In the genomic region with DNA sequence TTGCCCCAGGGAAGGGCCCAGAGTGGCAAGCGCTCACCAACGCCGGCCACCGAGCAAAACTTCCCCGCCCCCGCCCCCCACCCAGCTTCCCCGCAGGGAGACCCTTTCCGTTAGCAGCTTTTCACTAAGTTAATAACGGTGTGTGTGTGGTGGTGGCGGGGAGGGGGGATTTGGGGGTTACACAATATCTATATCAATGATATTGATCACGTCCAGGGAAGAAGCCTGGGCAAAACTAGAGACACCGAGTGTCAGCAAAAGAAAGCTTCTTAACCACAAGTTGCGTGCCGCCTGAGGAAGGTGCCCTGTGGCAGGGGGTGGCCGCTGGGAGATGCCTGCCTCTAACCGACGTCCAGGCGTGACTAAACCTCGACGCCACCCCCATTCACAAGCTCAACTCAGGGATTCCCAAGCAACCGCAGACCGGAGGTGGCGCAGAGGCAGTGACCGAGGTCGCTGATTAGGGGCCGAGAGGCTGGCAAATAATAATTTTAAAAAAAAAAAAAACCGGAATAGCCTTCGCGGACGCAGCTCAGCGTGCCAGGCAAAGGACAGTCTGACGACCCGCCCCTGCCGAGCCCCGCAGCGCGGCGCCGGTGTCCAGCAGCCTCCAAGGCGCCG, we compare ENCODE assay signal across 9 cellular contexts.
DNase-seq lines count a peak whose midpoint lies in the region; ATAC-seq and TF ChIP-seq lines count a peak whose summit lies in the region.
"Had no signal": no experiment of that assay in that cellular context is flagged by ENCODE, and none has a peak within 500 bp of the region (broad histone marks: within the 10 kb centered on the region; RNA-seq: fewer than 3 reads in every experiment).

No MANE protein-coding gene starts in this region.

- H3K4me3 ChIP-seq in IMR-90 (ENCODE audit: insufficient read depth, low read depth, low read length) (peak overlapping the region; percentile 58), tibial nerve (peak overlapping the region; percentile 31 to 53 (median 42))

- TF ChIP-seq EP300 in tibial nerve (IDR thresholded peaks at IDR 0.05), result no peak

- H3K4me2 ChIP-seq in IMR-90 (ENCODE audit: low read depth, low read length), result peak overlapping the region; percentile 60

- ATAC-seq in GM21619 (IDR thresholded peaks at IDR 0.05; ENCODE audit: unreplicated experiment) (peak; percentile 28), IMR-90 (ENCODE audit: low read depth) (peak; percentile 33; the same call in 1 of the 2 replicates), activated B cell treated with CpG ODN at 0.5 μM for 24 hours (ENCODE audit: low read depth) (no peak)

- TF ChIP-seq POLR2A in IMR-90 (IDR thresholded peaks at IDR 0.05; ENCODE audit: low read depth, low read length), result no peak
- no peak for TF ChIP-seq POLR2A in tibial nerve (IDR thresholded peaks at IDR 0.05)

- H3K9ac ChIP-seq in IMR-90 (ENCODE audit: low read depth, low read length), result no peak overlapping the region

- H3K56ac ChIP-seq in IMR-90 (ENCODE audit: extremely low read depth, insufficient read depth, low read length), result no peak overlapping the region

- POLR2A ChIA-PET in IMR-90 (lab: Charles Lee; ENCODE audit: unreplicated experiment) (no interaction called here), activated B cell treated with CpG ODN at 0.5 μM for 24 hours (lab: Charles Lee) (interaction anchor here (0.7 kb wide), 1 partner anchor 15 kb away, joined by 6 read pairs; no protein-coding TSS in a partner anchor)

- peak overlapping the region; percentile 60 for H3K4me3 Mint-ChIP-seq in activated B cell treated with CpG ODN at 0.5 μM for 24 hours

- H3K14ac ChIP-seq in IMR-90 (replicated peaks; ENCODE audit: low read depth, low read length), result no peak overlapping the region

- H2AFZ ChIP-seq in IMR-90 (replicated peaks; ENCODE audit: low read length, poor library complexity), result peak overlapping the region; percentile 80

- TF ChIP-seq RAD21 in IMR-90 (IDR thresholded peaks at IDR 0.05; ENCODE audit: low read length), result no peak

- H4K5ac ChIP-seq in IMR-90 (ENCODE audit: low read depth, low read length), result no peak overlapping the region

- H3K79me1 ChIP-seq in IMR-90 (ENCODE audit: low read depth in 1 of 2, low read length in 2 of 2), result no peaks in the 10 kb centered on the region

- DNase-seq in NCI-H187 (lab: John Stamatoyannopoulos, UW) (peak; percentile 68 to 71), NCI-H187 treated with DMSO at 0.1 percent for 48 hours (lab: John Stamatoyannopoulos, UW) (no peak), IMR-90 (peak; percentile 13), activated B cell treated with CpG ODN at 0.5 μM for 24 hours (no peak), iPS-NIHi11 (ENCODE audit: low spot score) (peak; percentile 61), tibial nerve (ENCODE audit: low spot score in 2 of 2) (no peak), NCI-H1436 treated with DMSO at 0.1 percent for 48 hours (lab: John Stamatoyannopoulos, UW) (no peak)

- H2AK9ac ChIP-seq in IMR-90 (replicated peaks; ENCODE audit: low read depth, low read length, poor library complexity), result no peak overlapping the region

- no peak overlapping the region for H2BK5ac ChIP-seq in IMR-90 (ENCODE audit: low read depth, low read length, poor library complexity, severe bottlenecking)

- CTCF ChIA-PET in IMR-90 (lab: Yijun Ruan, JAX) (interaction anchor here (1.1 kb wide), 1 partner anchor 19 kb away, joined by 3 read pairs; no protein-coding TSS in a partner anchor), activated B cell treated with CpG ODN at 0.5 μM for 24 hours (lab: Charles Lee) (interaction anchor here (1.8 to 2.3 kb wide), 2 partner anchors 20 to 31 kb away, joined by 7 to 10 read pairs; no protein-coding TSS in a partner anchor)

- H2BK20ac ChIP-seq in IMR-90 (ENCODE audit: low read depth, low read length), result no peak overlapping the region

- H3K9me3 Mint-ChIP-seq in activated B cell treated with CpG ODN at 0.5 μM for 24 hours, result peaks cover 11% of the 10 kb centered on the region

- H3K27ac Mint-ChIP-seq in activated B cell treated with CpG ODN at 0.5 μM for 24 hours, result no peak overlapping the region
- H3K27ac Mint-ChIP-seq: CD4-positive, alpha-beta T cell had no signal

- no peak overlapping the region for H2AK5ac ChIP-seq in IMR-90 (ENCODE audit: low read depth, low read length)

- H3K4me1 ChIP-seq in IMR-90 (ENCODE audit: control insufficient read depth, insufficient read depth, low read length) (peaks cover 2% of the 10 kb centered on the region; the same call in 1 of the 2 replicates), tibial nerve (peaks cover 0 to 38% (median 7%) of the 10 kb centered on the region in 4 donors)

- no peak overlapping the region for H3K27ac ChIP-seq in IMR-90 (ENCODE audit: insufficient read depth, low read length)
- peak overlapping the region; percentile 55 to 83 (median 73) for H3K27ac ChIP-seq in tibial nerve

- peaks cover 17% of the 10 kb centered on the region for H3K4me1 Mint-ChIP-seq in activated B cell treated with CpG ODN at 0.5 μM for 24 hours

- dilution Hi-C loops in IMR-90 (cut with HindIII; ENCODE audit: low sequenced_read_pairs, unreplicated experiment), result no loop called here

- H3K27me3 ChIP-seq in IMR-90 (ENCODE audit: control insufficient read depth, insufficient read depth, low read length) (peaks cover 35% of the 10 kb centered on the region), tibial nerve (peaks cover 0 to 65% of the 10 kb centered on the region in 2 donors)

- no peaks in the 10 kb centered on the region for H3K36me3 ChIP-seq in IMR-90 (ENCODE audit: control insufficient read depth, insufficient read depth, low read length)
- no peaks in the 10 kb centered on the region for H3K36me3 ChIP-seq in tibial nerve

- H3K4ac ChIP-seq in IMR-90 (ENCODE audit: low read depth, low read length), result no peak overlapping the region

- H4K20me1 ChIP-seq in IMR-90 (ENCODE audit: insufficient read depth, low read length), result no peaks in the 10 kb centered on the region

- no peak overlapping the region for H4K8ac ChIP-seq in IMR-90 (ENCODE audit: low read depth in 2 of 2, low read length in 2 of 2)

- peaks cover 1% of the 10 kb centered on the region for H3K36me3 Mint-ChIP-seq in activated B cell treated with CpG ODN at 0.5 μM for 24 hours (ENCODE audit: low read depth)

- H3K27me3 Mint-ChIP-seq in activated B cell treated with CpG ODN at 0.5 μM for 24 hours, result peaks cover 54% of the 10 kb centered on the region

- intact Hi-C loops in IMR-90 (cut with micrococcal nuclease) (loop anchor here (5.0 kb wide), 1 partner anchor 398 kb away; no protein-coding TSS in a partner anchor), activated B cell treated with CpG ODN at 0.5 μM for 24 hours (cut with micrococcal nuclease) (loop anchor here (2.0 kb wide), 1 partner anchor 14 kb away; no protein-coding TSS in a partner anchor)

- H3K23ac ChIP-seq in IMR-90 (ENCODE audit: low read depth, low read length), result no peak overlapping the region

- TF ChIP-seq CTCF in IMR-90 (conservative IDR thresholded peaks at IDR 0.05; ENCODE audit: low read depth, low read length) (no peak), activated B cell treated with CpG ODN at 0.5 μM for 24 hours (IDR thresholded peaks at IDR 0.05) (no peak), tibial nerve (IDR thresholded peaks at IDR 0.05) (no peak)

- no TSS peak for BruUV-seq in IMR-90 (replicated peaks; lab: Mats Ljungman, UMichigan)

- H3K9me3 ChIP-seq in IMR-90 (ENCODE audit: control insufficient read depth, insufficient read depth, low read length) (no peaks in the 10 kb centered on the region), tibial nerve (no peaks in the 10 kb centered on the region)

- WGBS in IMR-90 (ENCODE audit: extremely low coverage in 2 of 2, insufficient read length in 1 of 2), 2 experiments, result 0% methylated on average over 11 of the region's 41 CpGs; no CpG with 5 or more reads in 1 of the 2 experiments
- WGBS in tibial nerve, 2 donors, result 5 to 8% methylated on average over 37 to 41 of the region's 41 CpGs

- in situ Hi-C loops in IMR-90 (cut with MboI; ENCODE audit: low sequenced_read_pairs), result no loop called here

- no peak overlapping the region for H2BK120ac ChIP-seq in IMR-90 (ENCODE audit: low read depth, low read length)

- H3K18ac ChIP-seq in IMR-90 (ENCODE audit: low read depth, low read length), result no peak overlapping the region

- H2BK15ac ChIP-seq in IMR-90 (ENCODE audit: low read depth, low read length), result no peak overlapping the region

- no peak overlapping the region for H4K91ac ChIP-seq in IMR-90 (ENCODE audit: insufficient read depth, low read depth, low read length)

- no peaks in the 10 kb centered on the region for H3K9me1 ChIP-seq in IMR-90 (ENCODE audit: insufficient read depth, low read length)

TF ChIP-seq in IMR-90, 13 proteins besides CTCF, POLR2A, EP300 and RAD21 (continues in another document):
- TF ChIP-seq, protein P1, sequence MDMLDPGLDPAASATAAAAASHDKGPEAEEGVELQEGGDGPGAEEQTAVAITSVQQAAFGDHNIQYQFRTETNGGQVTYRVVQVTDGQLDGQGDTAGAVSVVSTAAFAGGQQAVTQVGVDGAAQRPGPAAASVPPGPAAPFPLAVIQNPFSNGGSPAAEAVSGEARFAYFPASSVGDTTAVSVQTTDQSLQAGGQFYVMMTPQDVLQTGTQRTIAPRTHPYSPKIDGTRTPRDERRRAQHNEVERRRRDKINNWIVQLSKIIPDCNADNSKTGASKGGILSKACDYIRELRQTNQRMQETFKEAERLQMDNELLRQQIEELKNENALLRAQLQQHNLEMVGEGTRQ (IDR thresholded peaks at IDR 0.05; ENCODE audit: low read depth, low read length), result no peak
- TF ChIP-seq RFX5 (IDR thresholded peaks at IDR 0.05; ENCODE audit: low read depth, low read length), result no peak
- no peak for TF ChIP-seq MXI1 (IDR thresholded peaks at IDR 0.05; ENCODE audit: borderline replicate concordance, low read depth, low read length)
- no peak for TF ChIP-seq MAZ (IDR thresholded peaks at IDR 0.05; ENCODE audit: borderline replicate concordance, low read depth, low read length)
- no peak for TF ChIP-seq FOS (IDR thresholded peaks at IDR 0.05; ENCODE audit: low read depth, low read length)
- TF ChIP-seq CHD1 (IDR thresholded peaks at IDR 0.05; ENCODE audit: low read depth, low read length), result no peak
- TF ChIP-seq SMC3 (IDR thresholded peaks at IDR 0.05; ENCODE audit: low read depth, low read length), result no peak
- TF ChIP-seq RCOR1 (IDR thresholded peaks at IDR 0.05; ENCODE audit: insufficient replicate concordance, low read length), result no peak
- no peak for TF ChIP-seq BHLHE40 (IDR thresholded peaks at IDR 0.05; ENCODE audit: low read depth, low read length)
- no peak for TF ChIP-seq MAFK (IDR thresholded peaks at IDR 0.05; ENCODE audit: low read depth, low read length)
- TF ChIP-seq, protein P2, sequence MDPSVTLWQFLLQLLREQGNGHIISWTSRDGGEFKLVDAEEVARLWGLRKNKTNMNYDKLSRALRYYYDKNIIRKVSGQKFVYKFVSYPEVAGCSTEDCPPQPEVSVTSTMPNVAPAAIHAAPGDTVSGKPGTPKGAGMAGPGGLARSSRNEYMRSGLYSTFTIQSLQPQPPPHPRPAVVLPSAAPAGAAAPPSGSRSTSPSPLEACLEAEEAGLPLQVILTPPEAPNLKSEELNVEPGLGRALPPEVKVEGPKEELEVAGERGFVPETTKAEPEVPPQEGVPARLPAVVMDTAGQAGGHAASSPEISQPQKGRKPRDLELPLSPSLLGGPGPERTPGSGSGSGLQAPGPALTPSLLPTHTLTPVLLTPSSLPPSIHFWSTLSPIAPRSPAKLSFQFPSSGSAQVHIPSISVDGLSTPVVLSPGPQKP (IDR thresholded peaks at IDR 0.05; ENCODE audit: borderline replicate concordance, low read depth, low read length), result no peak

Comparison
In these comparisons a context has a peak if more than half of its experiments do, and no peak if none do; other contexts are left out.
1. DNase-seq: peak in NCI-H187 (2 of 2), IMR-90 (single experiment) and iPS-NIHi11 (single experiment); none in NCI-H187 treated with DMSO at 0.1 percent for 48 hours (single experiment), activated B cell treated with CpG ODN at 0.5 μM for 24 hours (single experiment), tibial nerve (0 of 2) and NCI-H1436 treated with DMSO at 0.1 percent for 48 hours (single experiment).